ENCODE assay signal across 8 cellular contexts in the genomic region with DNA sequence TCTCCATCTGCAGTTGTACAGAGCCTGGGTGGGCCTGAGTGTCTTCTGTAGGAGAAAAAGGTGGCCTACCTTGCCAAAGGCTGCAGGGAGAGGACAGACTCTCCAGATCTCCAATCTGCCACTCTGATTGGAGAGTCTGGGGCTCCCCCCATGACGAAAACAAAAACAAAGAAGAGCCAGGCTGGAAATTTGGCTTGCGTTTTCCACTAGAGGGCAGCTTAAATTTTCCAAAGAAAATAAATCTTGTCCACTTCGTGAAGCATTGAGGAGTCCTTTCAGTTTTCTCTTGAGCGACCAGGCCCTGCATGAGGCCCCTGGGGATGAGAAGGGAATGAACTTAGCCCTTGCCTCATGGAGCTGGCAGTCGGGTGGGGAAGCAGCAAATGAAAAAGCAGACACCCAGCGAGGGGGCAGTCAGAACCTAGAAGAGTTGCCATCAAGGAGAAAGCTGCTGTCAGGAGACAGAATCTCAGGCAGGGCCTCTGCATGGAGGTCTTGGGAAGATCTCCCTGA. TPM values are rescaled to one million over a fixed set of nuclear protein-coding genes. Genes with fewer than 3 reads are reported as not detected.
A peak's percentile ranks its signal among the peaks of the same experiment; 100 is the strongest.
DNase-seq lines count a peak whose midpoint lies in the region; ATAC-seq, FAIRE-seq and TF ChIP-seq lines count a peak whose summit lies in the region.

No MANE protein-coding gene starts in this region.

- 18 to 21% methylated on average over 6 of the region's 6 CpGs for WGBS in aorta, 2 donors

- H3K36me3 ChIP-seq in SJSA1 (no peaks in the 10 kb centered on the region), aorta (ENCODE audit: control insufficient read depth in 1 of 2, insufficient read depth in 2 of 2, low read length in 1 of 2) (no peaks in the 10 kb centered on the region), ascending aorta (no peaks in the 10 kb centered on the region)
- no peaks in the 10 kb centered on the region for H3K36me3 ChIP-seq in CD4-positive, alpha-beta memory T cell (ENCODE audit: insufficient read depth, low read length)

- H3K4me3 ChIP-seq in SJSA1 (no peak overlapping the region), aorta (ENCODE audit: low read length in 2 of 2) (no peak overlapping the region), ascending aorta (no peak overlapping the region)
- H3K4me3 ChIP-seq in CD4-positive, alpha-beta memory T cell (ENCODE audit: low read length in 2 of 2): no peak overlapping the region

- H3K36me3 Mint-ChIP-seq in CD4-positive, alpha-beta memory T cell: no peaks in the 10 kb centered on the region

- no peak overlapping the region for H3K4me3 Mint-ChIP-seq in CD4-positive, alpha-beta memory T cell

- H3K27ac ChIP-seq in SJSA1 (no peak overlapping the region), foreskin keratinocyte (peak overlapping the region; percentile 65), aorta (ENCODE audit: low read depth in 1 of 2, low read length in 2 of 2) (no peak overlapping the region), ascending aorta (no peak overlapping the region)
- H3K27ac ChIP-seq in CD4-positive, alpha-beta memory T cell (ENCODE audit: low read depth, low read length): no peak overlapping the region

- H3K9me3 ChIP-seq in SJSA1 (replicated peaks) (no peaks in the 10 kb centered on the region), aorta (ENCODE audit: control insufficient read depth, low read length) (no peaks in the 10 kb centered on the region), ascending aorta (no peaks in the 10 kb centered on the region)
- H3K9me3 ChIP-seq in CD4-positive, alpha-beta memory T cell (ENCODE audit: control insufficient read depth in 1 of 2, low read length in 2 of 2): no peaks in the 10 kb centered on the region

- peak; percentile 71 for ATAC-seq in foreskin keratinocyte
- peak; percentile 6 for ATAC-seq in aorta (ENCODE audit: low FRiP score)
- no peak for ATAC-seq in HG03439 (IDR thresholded peaks at IDR 0.05; ENCODE audit: unreplicated experiment)

- POLR2A ChIA-PET in CD4-positive, alpha-beta memory T cell (lab: Charles Lee; ENCODE audit: partially characterized antibody): no interaction called here

- H3K9me3 Mint-ChIP-seq in CD4-positive, alpha-beta memory T cell: no peaks in the 10 kb centered on the region

- TF ChIP-seq CTCF in foreskin keratinocyte (conservative IDR thresholded peaks at IDR 0.05): peak; percentile 71
- no peak for TF ChIP-seq CTCF in ascending aorta (IDR thresholded peaks at IDR 0.05)

- peak; percentile 27 for DNase-seq in GOT3 (lab: John Stamatoyannopoulos, UW)
- DNase-seq in SJSA1 (ENCODE audit: low read depth in 1 of 2, low spot score in 2 of 2): peak; percentile 50 to 63
- DNase-seq in foreskin keratinocyte: peak in 1 of 2 donors; percentile 46
- no peak for DNase-seq in aorta
- no peak for DNase-seq in CD4-positive, alpha-beta memory T cell
- DNase-seq in ascending aorta (ENCODE audit: low spot score in 2 of 2): no peak

- H3K27me3 ChIP-seq in SJSA1 (replicated peaks) (no peaks in the 10 kb centered on the region), foreskin keratinocyte (peaks cover 3% of the 10 kb centered on the region), aorta (ENCODE audit: control insufficient read depth in 1 of 2, insufficient read depth in 2 of 2, low read length in 1 of 2) (no peaks in the 10 kb centered on the region), ascending aorta (no peaks in the 10 kb centered on the region)
- no peaks in the 10 kb centered on the region for H3K27me3 ChIP-seq in CD4-positive, alpha-beta memory T cell (ENCODE audit: insufficient read depth, low read length)

- CTCF ChIA-PET in CD4-positive, alpha-beta memory T cell (lab: Charles Lee; ENCODE audit: partially characterized antibody): no interaction called here

- intact Hi-C loops in aorta (cut with DNase I) (no loop called here), ascending aorta (cut with DNase I) (no loop called here)
- intact Hi-C loops in CD4-positive, alpha-beta memory T cell (cut with micrococcal nuclease): no loop called here

- peak; percentile 96 for FAIRE-seq in A204.1 (lab: Jason Lieb, UNC)

- no peak overlapping the region for H3K27ac Mint-ChIP-seq in CD4-positive, alpha-beta memory T cell

- H3K4me1 Mint-ChIP-seq in CD4-positive, alpha-beta memory T cell: no peaks in the 10 kb centered on the region

- no peaks in the 10 kb centered on the region for H3K27me3 Mint-ChIP-seq in CD4-positive, alpha-beta memory T cell

- peaks cover 3% of the 10 kb centered on the region; the same call in 1 of the 2 replicates for H3K4me1 ChIP-seq in SJSA1 (replicated peaks)
- H3K4me1 ChIP-seq in foreskin keratinocyte: no peaks in the 10 kb centered on the region
- H3K4me1 ChIP-seq in aorta (ENCODE audit: control insufficient read depth in 1 of 2, insufficient read depth in 2 of 2, low read length in 2 of 2): no peaks in the 10 kb centered on the region
- no peaks in the 10 kb centered on the region for H3K4me1 ChIP-seq in CD4-positive, alpha-beta memory T cell (ENCODE audit: insufficient read depth, low read length)
- H3K4me1 ChIP-seq in ascending aorta: no peaks in the 10 kb centered on the region

RNA-seq across cellular contexts. Expression of a gene that starts 8.2 kb away (rescaled TPM):
- total RNA-seq in SJSA1 (2014; rRNA removed; shearing (Covaris generic)): 71.9 and 85.8 TPM in 2 replicates
- total RNA-seq in foreskin keratinocyte (28.8 and 37.1 TPM in 2 replicates), aorta (1 to 10 TPM; 1.6 to 2.0 TPM), ascending aorta (0.11 TPM)
- polyA plus RNA-seq in foreskin keratinocyte (11.4 and 16.7 TPM in 2 replicates), aorta (under 1 TPM in 1 of 2 donors, not detected in 1; 0.97 TPM)
- under 1 TPM; 0.36 to 0.55 TPM for total RNA-seq in CD4-positive, alpha-beta memory T cell
- polyA plus RNA-seq in CD4-positive, alpha-beta memory T cell: under 1 TPM; 0.11 to 0.49 TPM

RNA-seq across cellular contexts. Expression of a gene that starts 59.6 kb away (rescaled TPM):
- total RNA-seq in SJSA1 (2014; rRNA removed; shearing (Covaris generic)): 114 and 263 TPM in 2 replicates
- total RNA-seq in foreskin keratinocyte (83.3 and 84.8 TPM in 2 replicates), aorta (10 to 100 TPM; 52.8 to 79.5 TPM), ascending aorta (31.9 TPM)
- polyA plus RNA-seq in foreskin keratinocyte (34.1 and 39.7 TPM in 2 replicates), aorta (10 to 100 TPM; 27.5 to 28.1 TPM)
- total RNA-seq in CD4-positive, alpha-beta memory T cell: 100 to 1,000 TPM; 111 to 118 TPM
- polyA plus RNA-seq in CD4-positive, alpha-beta memory T cell: 10 to 100 TPM; 81.1 to 95.4 TPM

Comparison
In these comparisons a context has a peak if more than half of its experiments do, and no peak if none do; other contexts are left out.
1. DNase-seq: peak in GOT3 (single experiment) and SJSA1 (2 of 2); none in aorta (0 of 2), CD4-positive, alpha-beta memory T cell (0 of 5) and ascending aorta (0 of 2).